ENCODE assay signal across 24 cellular contexts in genomic region chr10:125916977-125917376, GRCh38. TPM values are rescaled to one million over a fixed set of nuclear protein-coding genes. Genes with fewer than 3 reads are reported as not detected.
"Had no signal": no experiment of that assay in that cellular context is flagged by ENCODE, and none has a peak within 500 bp of the region (broad histone marks: within the 10 kb centered on the region; RNA-seq: fewer than 3 reads in every experiment).

No MANE protein-coding gene starts in this region.

- DNase-seq: activated CD4-positive, alpha-beta T cell treated with anti-CD3 and anti-CD28 coated beads for 48 hours; activated CD4-positive, alpha-beta T cell treated with anti-CD3 and anti-CD28 coated beads, Interleukin-2, amount 50 U/mL, for 48 hours; activated CD4-positive, CD25-positive, alpha-beta regulatory T cell treated with anti-CD3 and anti-CD28 coated beads, Interleukin-2, amount 50 U/mL, for 72 hours; activated CD8-positive, alpha-beta memory T cell treated with anti-CD3 and anti-CD28 coated beads, Interleukin-2, amount 10 ng/mL, durations not matched to agents 7 days and 5 days; activated effector memory CD4-positive, alpha-beta T cell treated with Interleukin-2 at 50 U/mL for 16 hours; activated naive CD4-positive, alpha-beta T cell; activated naive CD8-positive, alpha-beta T cell treated with anti-CD3 and anti-CD28 coated beads, Interleukin-2, amount 50 U/mL, for 24 hours; activated T-cell treated with anti-CD3 and anti-CD28 coated beads, Interleukin-2, amount 50 U/mL, for 24 hours; amniotic stem cell; body of pancreas; NCI-H1048; NCI-H146; NCI-H187 treated with DMSO at 0.1 percent for 48 hours; NCI-H2081 treated with DMSO at 0.1 percent for 48 hours; NCI-H446; NCI-H524; SHP77 treated with DMSO at 0.1 percent for 48 hours; T-helper 17 cell; T-helper 9 cell had no signal

- H3K4me3 ChIP-seq: ascending aorta, body of pancreas, PC-9 had no signal

- H3K9me3 ChIP-seq: ascending aorta, body of pancreas had no signal

- H3K27me3 ChIP-seq: ascending aorta, body of pancreas had no signal

- ATAC-seq: activated CD8-positive, alpha-beta memory T cell treated with anti-CD3 and anti-CD28 coated beads, Interleukin-2, amount 10 ng/mL, durations not matched to agents 7 days and 5 days; activated naive CD4-positive, alpha-beta T cell treated with anti-CD3 and anti-CD28 coated beads, Interleukin-2, amount 50 U/mL, for 72 hours; activated naive CD8-positive, alpha-beta T cell treated with anti-CD3 and anti-CD28 coated beads, Interleukin-2, amount 50 U/mL, for 24 hours; body of pancreas; T-helper 17 cell; WTC11 had no signal

- H3K27ac ChIP-seq: ascending aorta, body of pancreas, PC-9 had no signal

- H2AFZ ChIP-seq: PC-9 had no signal

- H3K4me2 ChIP-seq: PC-9 had no signal

- H3K36me3 ChIP-seq: ascending aorta had no signal

- H3K4me1 ChIP-seq: ascending aorta had no signal

RNA-seq across cellular contexts. Expression of gene FANK1, which starts 20.6 kb away (rescaled TPM):
- total RNA-seq: activated T-helper 1 cell treated with anti-CD3 and anti-CD28 coated beads, Interleukin-12 subunit alpha, Interleukin-12 subunit beta, Interleukin-2, Interleukin-4 antibody, amounts not matched to agents 30 ng/mL and 10 ng/mL and 1 ng/mL, durations not matched to agents 14 hours and 24 hours and 36 hours; ascending aorta had no signal
